Comparison of ENCODE assay signal across 27 cellular contexts in genomic region chr15:82918162-82918561, GRCh38.
"Had no signal": no experiment of that assay in that cellular context is flagged by ENCODE, and none has a peak within 500 bp of the region (broad histone marks: within the 10 kb centered on the region; RNA-seq: fewer than 3 reads in every experiment).

No MANE protein-coding gene starts in this region.

- H3K27me3 ChIP-seq: colonic mucosa, tibial nerve had no signal

- H3K4me3 ChIP-seq: colonic mucosa, lower lobe of right lung, tibial nerve had no signal

- H3K4me1 ChIP-seq: colonic mucosa, lower lobe of right lung had no signal

- FAIRE-seq: endometrium, frontal cortex, small intestine had no signal

- DNase-seq: activated CD4-positive, alpha-beta T cell treated with anti-CD3 and anti-CD28 coated beads for 1 hour; activated CD4-positive, alpha-beta T cell treated with anti-CD3 and anti-CD28 coated beads, Interleukin-2, amount 50 U/mL, for 1 hour; activated CD8-positive, alpha-beta T cell treated with anti-CD3 and anti-CD28 coated beads for 36 hours; activated gamma-delta T cell treated with Interleukin-2 at 50 U/mL for 16 hours; activated naive CD4-positive, alpha-beta T cell treated with anti-CD3 and anti-CD28 coated beads, Interleukin-2, amount 50 U/mL, for 16 hours; activated T-cell treated with anti-CD3 and anti-CD28 coated beads, Interleukin-2, amount 50 U/mL, for 4 hours; amygdala; cerebellar nuclear complex; colonic mucosa; effector CD8-positive, alpha-beta T cell; glutamatergic neuron; islet precursor cell; left colon; lower lobe of right lung; mesendoderm; posterior cingulate gyrus; small intestine; stimulated activated CD4-positive, alpha-beta T cell treated with anti-CD3 and anti-CD28 coated beads, Interleukin-4, amount 100 ng/mL, for 4 hours; stimulated activated CD8-positive, alpha-beta memory T cell treated with anti-CD3 and anti-CD28 coated beads, Interleukin-4, amount 100 ng/mL, for 48 hours; T1000 had no signal

- H3K9me3 ChIP-seq: colonic mucosa, lower lobe of right lung, tibial nerve had no signal

- ATAC-seq: activated CD8-positive, alpha-beta T cell treated with anti-CD3 and anti-CD28 coated beads for 36 hours; activated T-cell treated with anti-CD3 and anti-CD28 coated beads, Interleukin-2, amount 50 U/mL, for 4 hours; activated T-helper 17 cell treated with anti-CD3 and anti-CD28 coated beads, Interleukin-2, amount 50 U/mL, for 72 hours; left colon; natural killer cell treated with Interleukin-12 subunit alpha and Interleukin-12 subunit beta and Interleukin-15 and Interleukin-18, amount 100 ng/mL, for 72 hours; stimulated activated memory B cell treated with anti-CD40 and anti-IgM and Interleukin-4, amounts not matched to agents 10 μg/mL and 1 μg/mL and 100 μg/mL, for 72 hours; WTC11 had no signal

- H3K36me3 ChIP-seq: colonic mucosa, lower lobe of right lung, tibial nerve had no signal

- H3K27ac ChIP-seq: colonic mucosa, lower lobe of right lung had no signal
